Comparison of ENCODE assay signal across 8 cellular contexts in genomic region chr20:309841-310644, GRCh38. TPM values are rescaled to one million over a fixed set of nuclear protein-coding genes. Genes with fewer than 3 reads are reported as not detected.
DNase-seq lines count a peak whose midpoint lies in the region; ATAC-seq and TF ChIP-seq lines count a peak whose summit lies in the region.

No MANE protein-coding gene starts in this region.

- peaks cover 0 to 3% (median 0%) of the 10 kb centered on the region in 3 donors for H3K36me3 Mint-ChIP-seq in immature natural killer cell

- H3K4me3 Mint-ChIP-seq in immature natural killer cell = peak overlapping the region; percentile 78 to 87 (median 82)

- H3K4me1 Mint-ChIP-seq in immature natural killer cell = peaks cover 15 to 23% of the 10 kb centered on the region in 2 donors

- peaks cover 3 to 6% (median 5%) of the 10 kb centered on the region in 3 donors for H3K27me3 Mint-ChIP-seq in immature natural killer cell (ENCODE audit: low read depth in 3 of 3)

- peak; percentile 84 for DNase-seq in GM12865 (ENCODE audit: low read depth)
- peak; percentile 98 for DNase-seq in NCI-H146 treated with DMSO at 0.1 percent for 48 hours (lab: John Stamatoyannopoulos, UW; ENCODE audit: unreplicated experiment)
- DNase-seq in WERI-Rb-1 = peak; percentile 37
- DNase-seq in central memory CD4-positive, alpha-beta T cell = peak; percentile 57
- DNase-seq in immature natural killer cell = peak; percentile 79 to 83 (median 80)
- DNase-seq in HPDE6-E6E7 (ENCODE audit: extremely low spot score) = no peak

- H3K4me3 ChIP-seq in GM12865 (ENCODE audit: low read depth, low read length) (no peak overlapping the region), WERI-Rb-1 (ENCODE audit: low read depth, low read length) (no peak overlapping the region), skeletal muscle tissue (ENCODE audit: low read length in 3 of 3) (peak overlapping the region; percentile 57 to 77 (median 63))

- H3K27ac ChIP-seq in WERI-Rb-1 = no peak overlapping the region
- H3K27ac ChIP-seq in skeletal muscle tissue (ENCODE audit: low read depth, low read length) = peak overlapping the region; percentile 77

- peak overlapping the region; percentile 57 to 91 (median 72) for H3K27ac Mint-ChIP-seq in immature natural killer cell

- H3K9me3 Mint-ChIP-seq in immature natural killer cell = no peaks in the 10 kb centered on the region

- H3K9me3 ChIP-seq in WERI-Rb-1 (ENCODE audit: severe bottlenecking) (no peaks in the 10 kb centered on the region), skeletal muscle tissue (ENCODE audit: control insufficient read depth in 3 of 3, low read length in 3 of 3) (no peaks in the 10 kb centered on the region)

- ATAC-seq in HG02642 (IDR thresholded peaks at IDR 0.05; ENCODE audit: poor library complexity, unreplicated experiment) = peak; percentile 100

- no peaks in the 10 kb centered on the region for H3K36me3 ChIP-seq in WERI-Rb-1
- no peaks in the 10 kb centered on the region for H3K36me3 ChIP-seq in skeletal muscle tissue (ENCODE audit: control insufficient read depth in 3 of 3, insufficient read depth in 3 of 3, low read length in 3 of 3)

- TF ChIP-seq CTCF in GM12865 (IDR thresholded peaks at IDR 0.05; ENCODE audit: insufficient read depth, low read depth, low read length, missing control alignments) (no peak), WERI-Rb-1 (IDR thresholded peaks at IDR 0.05; ENCODE audit: low read depth, low read length) (no peak)

- no peaks in the 10 kb centered on the region for H3K27me3 ChIP-seq in WERI-Rb-1 (ENCODE audit: insufficient read depth, low read depth, severe bottlenecking)
- H3K27me3 ChIP-seq in skeletal muscle tissue (ENCODE audit: control insufficient read depth in 3 of 3, insufficient read depth in 3 of 3, low read length in 3 of 3) = no peaks in the 10 kb centered on the region

- peak overlapping the region; percentile 15 to 64 (median 45) for H3K9ac ChIP-seq in skeletal muscle tissue (ENCODE audit: low read depth in 1 of 3, low read length in 3 of 3)

- H3K4me1 ChIP-seq in skeletal muscle tissue (ENCODE audit: control insufficient read depth in 3 of 3, insufficient read depth in 3 of 3, low read length in 3 of 3) = peaks cover 4 to 8% (median 7%) of the 10 kb centered on the region in 3 donors

RNA-seq across cellular contexts. Expression of gene ZCCHC3, which starts 12.7 kb away (rescaled TPM):
- 10 to 100 TPM in 1 of 3 donors, 1 to 10 TPM in 2; 2.1 to 14.0 (median 6.1) TPM for polyA plus RNA-seq in immature natural killer cell
- total RNA-seq in skeletal muscle tissue = 39.1 TPM

RNA-seq across cellular contexts. Expression of gene SOX12, which starts 15.3 kb away (rescaled TPM):
- under 1 TPM; 0.08 to 0.27 (median 0.21) TPM for polyA plus RNA-seq in immature natural killer cell
- 3.7 TPM for total RNA-seq in skeletal muscle tissue

RNA-seq across cellular contexts. Expression of gene C20orf96, which starts 19.5 kb away (rescaled TPM):
- polyA plus RNA-seq in immature natural killer cell = under 1 TPM; 0.23 to 0.50 (median 0.32) TPM
- 1.0 TPM for total RNA-seq in skeletal muscle tissue

RNA-seq across cellular contexts. Expression of gene NRSN2, which starts 36.9 kb away (rescaled TPM):
- 1 to 10 TPM; 6.7 to 8.9 (median 7.1) TPM for polyA plus RNA-seq in immature natural killer cell
- 14.6 TPM for total RNA-seq in skeletal muscle tissue

RNA-seq across cellular contexts. Expression of gene DEFB132, which starts 52.5 kb away (rescaled TPM):
- not detected for polyA plus RNA-seq in immature natural killer cell
- not detected for total RNA-seq in skeletal muscle tissue

Comparison
In these comparisons a context has a peak if more than half of its experiments do, and no peak if none do; other contexts are left out.
1. H3K4me3 ChIP-seq: peak in skeletal muscle tissue (3 of 3); none in GM12865 (single experiment) and WERI-Rb-1 (single experiment).